In the genomic region with DNA sequence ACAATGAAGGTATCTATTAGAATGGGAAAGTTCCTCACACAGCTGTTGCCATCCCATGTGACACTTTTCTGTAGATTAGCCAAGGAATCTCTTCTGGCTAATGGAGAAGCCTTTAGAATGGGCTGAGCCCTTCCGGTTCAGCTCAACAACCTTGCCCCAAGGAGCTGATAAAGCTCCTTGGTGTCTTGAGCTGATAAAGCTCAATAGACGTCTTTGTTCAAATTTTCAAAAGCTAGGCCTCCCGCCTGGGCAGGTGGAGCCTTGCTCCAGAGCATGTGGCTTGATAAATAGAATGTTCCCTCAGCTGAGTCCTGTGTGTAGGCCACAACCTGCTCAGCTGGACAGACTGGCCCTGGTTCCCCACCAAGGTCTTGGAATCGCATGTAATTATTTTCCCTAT, we compare ENCODE assay signal across 1 cellular context.
TF ChIP-seq lines count a peak whose summit lies in the region.

No MANE protein-coding gene starts in this region.

TF ChIP-seq in K562, 482 proteins besides CTCF, POLR2A, EP300 and RAD21 (continued from another document):
- no peak for TF ChIP-seq ATF1 (CRISPR knock-in tag; IDR thresholded peaks at IDR 0.05)
- TF ChIP-seq ATF1 (tag; IDR thresholded peaks at IDR 0.05) = 0 out of 2 replicates have a peak, but pooled peaks have one; percentile 16
- peak; percentile 56 for TF ChIP-seq TAL1 (IDR thresholded peaks at IDR 0.05)
- TF ChIP-seq, protein P1, sequence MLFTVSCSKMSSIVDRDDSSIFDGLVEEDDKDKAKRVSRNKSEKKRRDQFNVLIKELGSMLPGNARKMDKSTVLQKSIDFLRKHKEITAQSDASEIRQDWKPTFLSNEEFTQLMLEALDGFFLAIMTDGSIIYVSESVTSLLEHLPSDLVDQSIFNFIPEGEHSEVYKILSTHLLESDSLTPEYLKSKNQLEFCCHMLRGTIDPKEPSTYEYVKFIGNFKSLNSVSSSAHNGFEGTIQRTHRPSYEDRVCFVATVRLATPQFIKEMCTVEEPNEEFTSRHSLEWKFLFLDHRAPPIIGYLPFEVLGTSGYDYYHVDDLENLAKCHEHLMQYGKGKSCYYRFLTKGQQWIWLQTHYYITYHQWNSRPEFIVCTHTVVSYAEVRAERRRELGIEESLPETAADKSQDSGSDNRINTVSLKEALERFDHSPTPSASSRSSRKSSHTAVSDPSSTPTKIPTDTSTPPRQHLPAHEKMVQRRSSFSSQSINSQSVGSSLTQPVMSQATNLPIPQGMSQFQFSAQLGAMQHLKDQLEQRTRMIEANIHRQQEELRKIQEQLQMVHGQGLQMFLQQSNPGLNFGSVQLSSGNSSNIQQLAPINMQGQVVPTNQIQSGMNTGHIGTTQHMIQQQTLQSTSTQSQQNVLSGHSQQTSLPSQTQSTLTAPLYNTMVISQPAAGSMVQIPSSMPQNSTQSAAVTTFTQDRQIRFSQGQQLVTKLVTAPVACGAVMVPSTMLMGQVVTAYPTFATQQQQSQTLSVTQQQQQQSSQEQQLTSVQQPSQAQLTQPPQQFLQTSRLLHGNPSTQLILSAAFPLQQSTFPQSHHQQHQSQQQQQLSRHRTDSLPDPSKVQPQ (CRISPR knock-in tag; IDR thresholded peaks at IDR 0.05; ENCODE audit: borderline replicate concordance) = no peak
